ENCODE assay signal across 9 cellular contexts in the genomic region with DNA sequence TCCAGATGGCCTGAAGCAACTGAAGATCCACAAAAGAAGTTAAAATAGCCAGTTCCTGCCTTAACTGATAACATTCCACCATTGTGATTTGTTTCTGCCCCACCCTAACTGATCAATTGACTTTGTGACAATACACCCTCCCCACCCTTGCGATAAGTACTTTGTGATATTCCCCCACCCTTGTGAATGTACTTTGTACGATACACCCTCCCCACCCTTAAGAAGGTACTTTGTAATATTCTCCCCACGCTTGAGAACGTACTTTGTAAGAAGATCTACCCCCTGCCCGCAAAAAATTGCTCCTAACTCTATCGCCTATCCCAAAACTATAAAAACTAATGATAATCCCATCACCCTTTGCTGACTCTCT. TPM values are rescaled to one million over a fixed set of nuclear protein-coding genes. Genes with fewer than 3 reads are reported as not detected.
DNase-seq lines count a peak whose midpoint lies in the region; ATAC-seq and TF ChIP-seq lines count a peak whose summit lies in the region.
"Not testable (repeated sequence)": the region's sequence is repeated elsewhere in the genome, so short reads cannot be mapped to it uniquely, and the experiment has no call there.
"Had no signal": no experiment of that assay in that cellular context is flagged by ENCODE, and none has a peak within 500 bp of the region (broad histone marks: within the 10 kb centered on the region; RNA-seq: fewer than 3 reads in every experiment).

No MANE protein-coding gene starts in this region.

- H3K9me3 Mint-ChIP-seq in CD14-positive monocyte; IgD-negative memory B cell; activated B cell treated with CpG ODN at 0.5 μM for 24 hours; dendritic cell treated with granulocyte-macrophage colony-stimulating factor and Interleukin-4, amounts not matched to agents 40 ng/mL and 50 ng/mL, for 4 days; naive thymus-derived CD8-positive, alpha-beta T cell; stimulated activated memory B cell treated with anti-CD40 and anti-IgM and Interleukin-4, amounts not matched to agents 10 μg/mL and 1 μg/mL and 100 μg/mL, for 72 hours: not testable (repeated sequence)
- H3K9me3 Mint-ChIP-seq in activated T-helper 2 cell treated with anti-CD3 and anti-CD28 coated beads, Interferon-gamma antibody, Interleukin-2, Interleukin-4, amounts not matched to agents 10 μg/mL and 5 μg/mL and 100 μg/mL, durations not matched to agents 14 hours and 24 hours and 36 hours, result peaks cover 12% of the 10 kb centered on the region

- CTCF ChIA-PET in activated B cell treated with CpG ODN at 0.5 μM for 24 hours (lab: Charles Lee), result interaction anchor here (1.3 to 1.9 kb wide), 2 partner anchors 9 to 24 kb away, joined by 4 to 6 read pairs; no protein-coding TSS in a partner anchor

- intact Hi-C loops in CD14-positive monocyte (cut with micrococcal nuclease); dendritic cell treated with granulocyte-macrophage colony-stimulating factor and Interleukin-4, amounts not matched to agents 40 ng/mL and 50 ng/mL, for 4 days (cut with micrococcal nuclease): not testable (repeated sequence)
- intact Hi-C loops in activated B cell treated with CpG ODN at 0.5 μM for 24 hours (cut with micrococcal nuclease), result loop anchor here (1.0 kb wide), 3 partner anchors 18 to 33 kb away; no protein-coding TSS in a partner anchor
- intact Hi-C loops in activated T-helper 2 cell treated with anti-CD3 and anti-CD28 coated beads, Interferon-gamma antibody, Interleukin-2, Interleukin-4, amounts not matched to agents 10 μg/mL and 5 μg/mL and 100 μg/mL, durations not matched to agents 14 hours and 24 hours and 36 hours (cut with micrococcal nuclease), result loop anchor here (5.0 kb wide), 1 partner anchor 1260 kb away; a partner anchor contains a TSS

- H3K27me3 Mint-ChIP-seq in CD14-positive monocyte (ENCODE audit: low read depth in 3 of 3); IgD-negative memory B cell; activated B cell treated with CpG ODN at 0.5 μM for 24 hours; activated T-helper 2 cell treated with anti-CD3 and anti-CD28 coated beads, Interferon-gamma antibody, Interleukin-2, Interleukin-4, amounts not matched to agents 10 μg/mL and 5 μg/mL and 100 μg/mL, durations not matched to agents 14 hours and 24 hours and 36 hours (ENCODE audit: low read depth); dendritic cell treated with granulocyte-macrophage colony-stimulating factor and Interleukin-4, amounts not matched to agents 40 ng/mL and 50 ng/mL, for 4 days; naive thymus-derived CD8-positive, alpha-beta T cell; stimulated activated memory B cell treated with anti-CD40 and anti-IgM and Interleukin-4, amounts not matched to agents 10 μg/mL and 1 μg/mL and 100 μg/mL, for 72 hours: not testable (repeated sequence)

- not testable (repeated sequence) for ATAC-seq in activated B cell treated with CpG ODN at 0.5 μM for 24 hours (ENCODE audit: low read depth); naive thymus-derived CD8-positive, alpha-beta T cell; stimulated activated memory B cell treated with anti-CD40 and anti-IgM and Interleukin-4, amounts not matched to agents 10 μg/mL and 1 μg/mL and 100 μg/mL, for 72 hours

- not testable (repeated sequence) for H3K36me3 Mint-ChIP-seq in CD14-positive monocyte; IgD-negative memory B cell; activated B cell treated with CpG ODN at 0.5 μM for 24 hours (ENCODE audit: low read depth); dendritic cell treated with granulocyte-macrophage colony-stimulating factor and Interleukin-4, amounts not matched to agents 40 ng/mL and 50 ng/mL, for 4 days (ENCODE audit: low read depth); naive thymus-derived CD8-positive, alpha-beta T cell
- peaks cover 25% of the 10 kb centered on the region for H3K36me3 Mint-ChIP-seq in activated T-helper 2 cell treated with anti-CD3 and anti-CD28 coated beads, Interferon-gamma antibody, Interleukin-2, Interleukin-4, amounts not matched to agents 10 μg/mL and 5 μg/mL and 100 μg/mL, durations not matched to agents 14 hours and 24 hours and 36 hours (ENCODE audit: low read depth)
- H3K36me3 Mint-ChIP-seq in stimulated activated memory B cell treated with anti-CD40 and anti-IgM and Interleukin-4, amounts not matched to agents 10 μg/mL and 1 μg/mL and 100 μg/mL, for 72 hours, result peaks cover 13% of the 10 kb centered on the region

- H3K4me3 Mint-ChIP-seq in CD14-positive monocyte; activated T-helper 2 cell treated with anti-CD3 and anti-CD28 coated beads, Interferon-gamma antibody, Interleukin-2, Interleukin-4, amounts not matched to agents 10 μg/mL and 5 μg/mL and 100 μg/mL, durations not matched to agents 14 hours and 24 hours and 36 hours (ENCODE audit: low read depth); dendritic cell treated with granulocyte-macrophage colony-stimulating factor and Interleukin-4, amounts not matched to agents 40 ng/mL and 50 ng/mL, for 4 days; stimulated activated memory B cell treated with anti-CD40 and anti-IgM and Interleukin-4, amounts not matched to agents 10 μg/mL and 1 μg/mL and 100 μg/mL, for 72 hours: not testable (repeated sequence)
- H3K4me3 Mint-ChIP-seq in IgD-negative memory B cell (peak overlapping the region in 2 of 4 donors; percentile 19 to 74), activated B cell treated with CpG ODN at 0.5 μM for 24 hours (peak overlapping the region; percentile 28)
- H3K4me3 Mint-ChIP-seq in naive thymus-derived CD8-positive, alpha-beta T cell, result peak overlapping the region in 3 of 10 donors; percentile 26 to 45 (median 44)

- POLR2A ChIA-PET in activated B cell treated with CpG ODN at 0.5 μM for 24 hours (lab: Charles Lee), result interaction anchor here (0.5 to 3.3 kb wide), 6 partner anchors 9 to 177 kb away, joined by 3 to 96 read pairs (median 4); a partner anchor contains a TSS
- POLR2A ChIA-PET in naive thymus-derived CD8-positive, alpha-beta T cell (lab: Charles Lee), result interaction anchor here (2.3 kb wide), 1 partner anchor 10 kb away, joined by 10 read pairs; no protein-coding TSS in a partner anchor

- not testable (repeated sequence) for TF ChIP-seq CTCF in CD14-positive monocyte (IDR thresholded peaks at IDR 0.05); activated B cell treated with CpG ODN at 0.5 μM for 24 hours (IDR thresholded peaks at IDR 0.05)

- peaks cover 82% of the 10 kb centered on the region for H3K4me1 Mint-ChIP-seq in CD14-positive monocyte
- H3K4me1 Mint-ChIP-seq in IgD-negative memory B cell, result peaks cover 44 to 65% (median 61%) of the 10 kb centered on the region in 3 donors
- H3K4me1 Mint-ChIP-seq in activated B cell treated with CpG ODN at 0.5 μM for 24 hours, result peaks cover 85% of the 10 kb centered on the region
- peaks cover 52% of the 10 kb centered on the region for H3K4me1 Mint-ChIP-seq in activated T-helper 2 cell treated with anti-CD3 and anti-CD28 coated beads, Interferon-gamma antibody, Interleukin-2, Interleukin-4, amounts not matched to agents 10 μg/mL and 5 μg/mL and 100 μg/mL, durations not matched to agents 14 hours and 24 hours and 36 hours (ENCODE audit: low read depth)
- peaks cover 82% of the 10 kb centered on the region for H3K4me1 Mint-ChIP-seq in dendritic cell treated with granulocyte-macrophage colony-stimulating factor and Interleukin-4, amounts not matched to agents 40 ng/mL and 50 ng/mL, for 4 days (ENCODE audit: low read depth)
- peaks cover 21 to 80% (median 56%) of the 10 kb centered on the region in 4 donors for H3K4me1 Mint-ChIP-seq in naive thymus-derived CD8-positive, alpha-beta T cell
- peaks cover 79% of the 10 kb centered on the region for H3K4me1 Mint-ChIP-seq in stimulated activated memory B cell treated with anti-CD40 and anti-IgM and Interleukin-4, amounts not matched to agents 10 μg/mL and 1 μg/mL and 100 μg/mL, for 72 hours

- not testable (repeated sequence) for DNase-seq in CD14-positive monocyte (ENCODE audit: low spot score); activated B cell treated with CpG ODN at 0.5 μM for 24 hours; activated T-helper 2 cell treated with anti-CD3 and anti-CD28 coated beads, Interferon-gamma antibody, Interleukin-2, Interleukin-4, amounts not matched to agents 10 μg/mL and 5 μg/mL and 100 μg/mL, durations not matched to agents 14 hours and 24 hours and 36 hours (ENCODE audit: low spot score); naive thymus-derived CD8-positive, alpha-beta T cell

- H3K27ac Mint-ChIP-seq in CD14-positive monocyte, result peak overlapping the region; percentile 72 to 92 (median 91)
- H3K27ac Mint-ChIP-seq in IgD-negative memory B cell, result peak overlapping the region; percentile 74 to 81 (median 77)
- peak overlapping the region; percentile 94 for H3K27ac Mint-ChIP-seq in activated B cell treated with CpG ODN at 0.5 μM for 24 hours
- H3K27ac Mint-ChIP-seq in activated T-helper 2 cell treated with anti-CD3 and anti-CD28 coated beads, Interferon-gamma antibody, Interleukin-2, Interleukin-4, amounts not matched to agents 10 μg/mL and 5 μg/mL and 100 μg/mL, durations not matched to agents 14 hours and 24 hours and 36 hours, result peak overlapping the region; percentile 24
- peak overlapping the region; percentile 86 for H3K27ac Mint-ChIP-seq in dendritic cell treated with granulocyte-macrophage colony-stimulating factor and Interleukin-4, amounts not matched to agents 40 ng/mL and 50 ng/mL, for 4 days
- peak overlapping the region in 6 of 10 donors; percentile 52 to 92 (median 74) for H3K27ac Mint-ChIP-seq in naive thymus-derived CD8-positive, alpha-beta T cell
- peak overlapping the region; percentile 86 for H3K27ac Mint-ChIP-seq in stimulated activated memory B cell treated with anti-CD40 and anti-IgM and Interleukin-4, amounts not matched to agents 10 μg/mL and 1 μg/mL and 100 μg/mL, for 72 hours

RNA-seq across cellular contexts. Expression of a gene that starts 13.9 kb away (rescaled TPM):
- under 1 TPM; 0.27 to 0.36 TPM for polyA plus RNA-seq in CD14-positive monocyte
- polyA plus RNA-seq in IgD-negative memory B cell, result 188 TPM
- total RNA-seq in activated B cell treated with CpG ODN at 0.5 μM for 24 hours, result 27.5 and 28.0 TPM in 2 replicates
- total RNA-seq in activated T-helper 2 cell treated with anti-CD3 and anti-CD28 coated beads, Interferon-gamma antibody, Interleukin-2, Interleukin-4, amounts not matched to agents 10 μg/mL and 5 μg/mL and 100 μg/mL, durations not matched to agents 14 hours and 24 hours and 36 hours, result 90.2 and 92.1 TPM in 2 replicates
- total RNA-seq in naive thymus-derived CD8-positive, alpha-beta T cell, result 10 to 100 TPM; 24.2 to 25.4 TPM
- polyA plus RNA-seq in naive thymus-derived CD8-positive, alpha-beta T cell, result 100 to 1,000 TPM in 1 of 3 donors, 10 to 100 TPM in 2; 82.2 to 128 (median 91.6) TPM
- total RNA-seq: Right ventricle myocardium inferior, SJSA1 had no signal

RNA-seq across cellular contexts. Expression of a gene that starts 18.6 kb away (rescaled TPM):
- polyA plus RNA-seq in CD14-positive monocyte (1 to 10 TPM; 1.6 to 1.8 TPM), IgD-negative memory B cell (51.9 TPM)
- total RNA-seq in activated B cell treated with CpG ODN at 0.5 μM for 24 hours, result 118 and 125 TPM in 2 replicates
- 11.3 and 11.4 TPM in 2 replicates for total RNA-seq in activated T-helper 2 cell treated with anti-CD3 and anti-CD28 coated beads, Interferon-gamma antibody, Interleukin-2, Interleukin-4, amounts not matched to agents 10 μg/mL and 5 μg/mL and 100 μg/mL, durations not matched to agents 14 hours and 24 hours and 36 hours
- 1 to 10 TPM; 7.8 to 8.0 TPM for total RNA-seq in naive thymus-derived CD8-positive, alpha-beta T cell
- 1 to 10 TPM in 1 of 3 donors, under 1 TPM in 2; 0.80 to 1.5 (median 0.91) TPM for polyA plus RNA-seq in naive thymus-derived CD8-positive, alpha-beta T cell
- total RNA-seq: SJSA1 had no signal

RNA-seq across cellular contexts. Expression of a gene that starts 21.0 kb away (rescaled TPM):
- polyA plus RNA-seq in CD14-positive monocyte, result 10 to 100 TPM in 1 of 2 donors, not detected in 1; 13.3 TPM
- polyA plus RNA-seq in IgD-negative memory B cell, result 30.5 TPM
- total RNA-seq in activated B cell treated with CpG ODN at 0.5 μM for 24 hours, result 8,247 and 9,516 TPM in 2 replicates
- 5,290 and 6,583 TPM in 2 replicates for total RNA-seq in activated T-helper 2 cell treated with anti-CD3 and anti-CD28 coated beads, Interferon-gamma antibody, Interleukin-2, Interleukin-4, amounts not matched to agents 10 μg/mL and 5 μg/mL and 100 μg/mL, durations not matched to agents 14 hours and 24 hours and 36 hours
- over 10,000 TPM; 14,495 to 21,271 TPM for total RNA-seq in naive thymus-derived CD8-positive, alpha-beta T cell
- polyA plus RNA-seq in naive thymus-derived CD8-positive, alpha-beta T cell, result 10 to 100 TPM in 1 of 3 donors, not detected in 2; 33.0 TPM

RNA-seq across cellular contexts. Expression of a gene that starts 21.2 kb away (rescaled TPM):
- polyA plus RNA-seq in CD14-positive monocyte (10 to 100 TPM; 23.2 to 32.6 TPM), IgD-negative memory B cell (77.4 TPM)
- total RNA-seq in activated B cell treated with CpG ODN at 0.5 μM for 24 hours, result 32.5 and 34.5 TPM in 2 replicates
- 23.0 TPM in 2 replicates for total RNA-seq in activated T-helper 2 cell treated with anti-CD3 and anti-CD28 coated beads, Interferon-gamma antibody, Interleukin-2, Interleukin-4, amounts not matched to agents 10 μg/mL and 5 μg/mL and 100 μg/mL, durations not matched to agents 14 hours and 24 hours and 36 hours
- 10 to 100 TPM; 13.8 to 16.6 TPM for total RNA-seq in naive thymus-derived CD8-positive, alpha-beta T cell
- polyA plus RNA-seq in naive thymus-derived CD8-positive, alpha-beta T cell, result 10 to 100 TPM; 45.9 to 59.0 (median 51.5) TPM

RNA-seq across cellular contexts. Expression of a gene that starts 28.1 kb away (rescaled TPM):
- under 1 TPM; 0.13 to 0.42 TPM for polyA plus RNA-seq in CD14-positive monocyte
- polyA plus RNA-seq in IgD-negative memory B cell, result 0.64 TPM
- 0.59 and 0.89 TPM in 2 replicates for total RNA-seq in activated B cell treated with CpG ODN at 0.5 μM for 24 hours
- 11.1 and 12.3 TPM in 2 replicates for total RNA-seq in activated T-helper 2 cell treated with anti-CD3 and anti-CD28 coated beads, Interferon-gamma antibody, Interleukin-2, Interleukin-4, amounts not matched to agents 10 μg/mL and 5 μg/mL and 100 μg/mL, durations not matched to agents 14 hours and 24 hours and 36 hours
- total RNA-seq in naive thymus-derived CD8-positive, alpha-beta T cell, result under 1 TPM in 1 of 2 experiments, not detected in 1; 0.29 TPM
- under 1 TPM; 0.13 to 0.25 (median 0.24) TPM for polyA plus RNA-seq in naive thymus-derived CD8-positive, alpha-beta T cell

Comparison
In these comparisons a context has a peak if more than half of its experiments do, and no peak if none do; other contexts are left out.
1. H3K27ac Mint-ChIP-seq: peak in every context shown above with its lines; median percentile 94 in activated B cell treated with CpG ODN at 0.5 μM for 24 hours; 91 in CD14-positive monocyte; 86 in dendritic cell treated with granulocyte-macrophage colony-stimulating factor and Interleukin-4, amounts not matched to agents 40 ng/mL and 50 ng/mL, for 4 days; 86 in stimulated activated memory B cell treated with anti-CD40 and anti-IgM and Interleukin-4, amounts not matched to agents 10 μg/mL and 1 μg/mL and 100 μg/mL, for 72 hours; 77 in IgD-negative memory B cell; 74 in naive thymus-derived CD8-positive, alpha-beta T cell; 24 in activated T-helper 2 cell treated with anti-CD3 and anti-CD28 coated beads, Interferon-gamma antibody, Interleukin-2, Interleukin-4, amounts not matched to agents 10 μg/mL and 5 μg/mL and 100 μg/mL, durations not matched to agents 14 hours and 24 hours and 36 hours.